ENCODE assay signal across 33 cellular contexts in genomic region chr11:25983280-25983679, GRCh38.
"Had no signal": no experiment of that assay in that cellular context is flagged by ENCODE, and none has a peak within 500 bp of the region (broad histone marks: within the 10 kb centered on the region; RNA-seq: fewer than 3 reads in every experiment).

No MANE protein-coding gene starts in this region.

- H3K27me3 ChIP-seq: adrenal gland, body of pancreas, esophagus squamous epithelium, gastroesophageal sphincter had no signal

- ATAC-seq: activated CD4-positive, CD25-positive, alpha-beta regulatory T cell treated with anti-CD3 and anti-CD28 coated beads, Interleukin-2, amount 50 U/mL, for 24 hours; activated CD8-positive, alpha-beta T cell treated with anti-CD3 and anti-CD28 coated beads for 36 hours; activated naive CD8-positive, alpha-beta T cell treated with anti-CD3 and anti-CD28 coated beads, Interleukin-2, amount 50 U/mL, for 24 hours; activated T-cell treated with anti-CD3 and anti-CD28 coated beads, Interleukin-2, amount 50 U/mL, for 4 hours; activated T-helper 17 cell treated with anti-CD3 and anti-CD28 coated beads, Interleukin-2, amount 50 U/mL, for 72 hours; body of pancreas; gastroesophageal sphincter; T-helper 17 cell had no signal

- H3K9me3 Mint-ChIP-seq: activated B cell treated with CpG ODN at 0.5 μM for 24 hours; activated naive CD4-positive, alpha-beta T cell treated with anti-CD3 and anti-CD28 coated beads, Interleukin-2, amount 50 U/mL, for 24 hours; activated naive CD8-positive, alpha-beta T cell treated with anti-CD3 and anti-CD28 coated beads, Interleukin-2, amount 50 U/mL, for 24 hours had no signal

- H3K27ac ChIP-seq: adrenal gland, body of pancreas, epithelial cell of prostate, esophagus squamous epithelium, gastroesophageal sphincter, WERI-Rb-1 had no signal

- H3K4me1 Mint-ChIP-seq: activated naive CD4-positive, alpha-beta T cell treated with anti-CD3 and anti-CD28 coated beads, Interleukin-2, amount 50 U/mL, for 24 hours; activated naive CD8-positive, alpha-beta T cell treated with anti-CD3 and anti-CD28 coated beads for 36 hours; activated naive CD8-positive, alpha-beta T cell treated with anti-CD3 and anti-CD28 coated beads, Interleukin-2, amount 50 U/mL, for 24 hours; activated T-helper 17 cell treated with anti-CD3 and anti-CD28 coated beads, Interleukin-2, amount 50 U/mL, for 72 hours; T-helper 17 cell had no signal

- H3K4me3 Mint-ChIP-seq: activated B cell treated with CpG ODN at 0.5 μM for 24 hours; activated CD8-positive, alpha-beta T cell treated with anti-CD3 and anti-CD28 coated beads for 36 hours; activated naive CD4-positive, alpha-beta T cell treated with anti-CD3 and anti-CD28 coated beads for 36 hours; activated naive CD4-positive, alpha-beta T cell treated with anti-CD3 and anti-CD28 coated beads, Interleukin-2, amount 50 U/mL, for 24 hours; activated naive CD8-positive, alpha-beta T cell treated with anti-CD3 and anti-CD28 coated beads for 36 hours; activated naive CD8-positive, alpha-beta T cell treated with anti-CD3 and anti-CD28 coated beads, Interleukin-2, amount 50 U/mL, for 24 hours; activated T-cell treated with anti-CD3 and anti-CD28 coated beads, Interleukin-2, amount 50 U/mL, for 4 hours; activated T-helper 17 cell treated with anti-CD3 and anti-CD28 coated beads, Interleukin-2, amount 50 U/mL, for 72 hours; T-helper 17 cell; T-helper 2 cell treated with Interferon-gamma antibody and Interleukin-4, amounts not matched to agents 5 μg/mL and 100 μg/mL, for 36 hours had no signal

- H3K27me3 Mint-ChIP-seq: activated B cell treated with CpG ODN at 0.5 μM for 24 hours; activated CD8-positive, alpha-beta T cell treated with anti-CD3 and anti-CD28 coated beads for 36 hours; activated naive CD4-positive, alpha-beta T cell treated with anti-CD3 and anti-CD28 coated beads, Interleukin-2, amount 50 U/mL, for 24 hours; activated naive CD8-positive, alpha-beta T cell treated with anti-CD3 and anti-CD28 coated beads for 36 hours; activated naive CD8-positive, alpha-beta T cell treated with anti-CD3 and anti-CD28 coated beads, Interleukin-2, amount 50 U/mL, for 24 hours; activated T-helper 17 cell treated with anti-CD3 and anti-CD28 coated beads, Interleukin-2, amount 50 U/mL, for 72 hours; T-helper 17 cell had no signal

- H3K4me1 ChIP-seq: adrenal gland, body of pancreas, esophagus squamous epithelium had no signal

- H3K4me3 ChIP-seq: body of pancreas, esophagus squamous epithelium, gastroesophageal sphincter had no signal

- H3K36me3 ChIP-seq: adrenal gland, esophagus squamous epithelium, gastroesophageal sphincter, WERI-Rb-1 had no signal

- H3K27ac Mint-ChIP-seq: activated B cell treated with CpG ODN at 0.5 μM for 24 hours; activated CD8-positive, alpha-beta T cell treated with anti-CD3 and anti-CD28 coated beads for 36 hours; activated naive CD4-positive, alpha-beta T cell treated with anti-CD3 and anti-CD28 coated beads for 36 hours; activated naive CD4-positive, alpha-beta T cell treated with anti-CD3 and anti-CD28 coated beads, Interleukin-2, amount 50 U/mL, for 24 hours; activated naive CD8-positive, alpha-beta T cell treated with anti-CD3 and anti-CD28 coated beads for 36 hours; activated naive CD8-positive, alpha-beta T cell treated with anti-CD3 and anti-CD28 coated beads, Interleukin-2, amount 50 U/mL, for 24 hours; activated T-helper 17 cell treated with anti-CD3 and anti-CD28 coated beads, Interleukin-2, amount 50 U/mL, for 72 hours; T-helper 17 cell; T-helper 2 cell treated with Interferon-gamma antibody and Interleukin-4, amounts not matched to agents 5 μg/mL and 100 μg/mL, for 36 hours had no signal

- FAIRE-seq: colon, endothelial cell of umbilical vein had no signal

- DNase-seq: activated B cell treated with CpG ODN at 0.5 μM for 24 hours; activated CD4-positive, alpha-beta T cell treated with anti-CD3 and anti-CD28 coated beads for 48 hours; activated CD4-positive, alpha-beta T cell treated with anti-CD3 and anti-CD28 coated beads, Interleukin-2, amount 50 U/mL, for 1 hour; activated CD4-positive, alpha-beta T cell treated with anti-CD3 and anti-CD28 coated beads, Interleukin-2, amount 50 U/mL, for 48 hours; activated CD8-positive, alpha-beta memory T cell treated with anti-CD3 and anti-CD28 coated beads for 24 hours; activated CD8-positive, alpha-beta T cell treated with anti-CD3 and anti-CD28 coated beads for 36 hours; activated effector memory CD4-positive, alpha-beta T cell treated with anti-CD3 and anti-CD28 coated beads, Interleukin-2, amount 50 U/mL, for 16 hours; activated naive CD4-positive, alpha-beta T cell treated with anti-CD3 and anti-CD28 coated beads for 36 hours; activated naive CD8-positive, alpha-beta T cell treated with anti-CD3 and anti-CD28 coated beads for 36 hours; activated naive CD8-positive, alpha-beta T cell treated with anti-CD3 and anti-CD28 coated beads, Interleukin-2, amount 50 U/mL, for 24 hours; activated T-cell treated with anti-CD3 and anti-CD28 coated beads, Interleukin-2, amount 50 U/mL, for 4 hours; adrenal gland; amygdala; aorta; body of pancreas; caudate nucleus; cortex of kidney; dermis blood vessel endothelial cell; effector CD4-positive, alpha-beta T cell; esophagus squamous epithelium; foreskin melanocyte; head of caudate nucleus; T-helper 17 cell; T1000; WERI-Rb-1 had no signal

- H3K9me3 ChIP-seq: adrenal gland, body of pancreas, esophagus squamous epithelium, gastroesophageal sphincter had no signal
